Comparison of ENCODE assay signal across 8 cellular contexts in genomic region chr6:158072083-158072721, GRCh38.
DNase-seq lines count a peak whose midpoint lies in the region; ATAC-seq and TF ChIP-seq lines count a peak whose summit lies in the region.

No MANE protein-coding gene starts in this region.

- H3K4me1 ChIP-seq in lower lobe of right lung: peaks cover 14% of the 10 kb centered on the region

- no peaks in the 10 kb centered on the region for H3K9me3 Mint-ChIP-seq in activated CD4-positive, alpha-beta memory T cell treated with anti-CD3 and anti-CD28 coated beads, Interleukin-2, amount 10 ng/mL, durations not matched to agents 7 days and 5 days

- POLR2A ChIA-PET in activated CD4-positive, alpha-beta memory T cell treated with anti-CD3 and anti-CD28 coated beads, Interleukin-2, amount 10 ng/mL, durations not matched to agents 7 days and 5 days (lab: Charles Lee): interaction anchor here (1.0 to 2.1 kb wide), 5 partner anchors 12 to 90 kb away, joined by 3 to 10 read pairs (median 4); partner anchors contain the start of gene SYNJ2

- H3K36me3 Mint-ChIP-seq in activated CD4-positive, alpha-beta memory T cell treated with anti-CD3 and anti-CD28 coated beads, Interleukin-2, amount 10 ng/mL, durations not matched to agents 7 days and 5 days (ENCODE audit: low read depth): peaks cover 67% of the 10 kb centered on the region

- H3K36me3 ChIP-seq in lower lobe of right lung: peaks cover 6% of the 10 kb centered on the region

- intact Hi-C loops in lower lobe of right lung (cut with DNase I): loop anchor here (10.0 kb wide), 1 partner anchor 317 kb away; no protein-coding TSS in a partner anchor

- no peak overlapping the region for H3K4me3 ChIP-seq in lower lobe of right lung

- no peaks in the 10 kb centered on the region for H3K27me3 Mint-ChIP-seq in activated CD4-positive, alpha-beta memory T cell treated with anti-CD3 and anti-CD28 coated beads, Interleukin-2, amount 10 ng/mL, durations not matched to agents 7 days and 5 days

- H3K4me1 Mint-ChIP-seq in activated CD4-positive, alpha-beta memory T cell treated with anti-CD3 and anti-CD28 coated beads, Interleukin-2, amount 10 ng/mL, durations not matched to agents 7 days and 5 days: peaks cover 46% of the 10 kb centered on the region

- H3K27me3 ChIP-seq in lower lobe of right lung (ENCODE audit: low read depth): no peaks in the 10 kb centered on the region

- peak; percentile 79 for TF ChIP-seq CTCF in lower lobe of right lung (IDR thresholded peaks at IDR 0.05)

- no peak overlapping the region for H3K27ac Mint-ChIP-seq in activated CD4-positive, alpha-beta memory T cell treated with anti-CD3 and anti-CD28 coated beads, Interleukin-2, amount 10 ng/mL, durations not matched to agents 7 days and 5 days

- no peak overlapping the region for H3K27ac ChIP-seq in lower lobe of right lung

- H3K4me3 Mint-ChIP-seq in activated CD4-positive, alpha-beta memory T cell treated with anti-CD3 and anti-CD28 coated beads, Interleukin-2, amount 10 ng/mL, durations not matched to agents 7 days and 5 days: no peak overlapping the region

- ATAC-seq in HG02642 (IDR thresholded peaks at IDR 0.05; ENCODE audit: poor library complexity, unreplicated experiment): peak; percentile 51
- ATAC-seq in lower lobe of right lung: peak; percentile 60 to 70
- no peak for ATAC-seq in GM19395 (IDR thresholded peaks at IDR 0.05; ENCODE audit: unreplicated experiment)

- DNase-seq in COLO829 (ENCODE audit: low spot score) (peak; percentile 41), NCI-H774 (lab: John Stamatoyannopoulos, UW) (peak; percentile 9), dermis microvascular lymphatic vessel endothelial cell (ENCODE audit: low read depth in 2 of 2) (peak; percentile 43 to 79), lower lobe of right lung (peak; percentile 79)
- peak; percentile 74 for DNase-seq in activated CD4-positive, alpha-beta memory T cell treated with anti-CD3 and anti-CD28 coated beads, Interleukin-2, amount 10 ng/mL, durations not matched to agents 7 days and 5 days
- DNase-seq in stimulated activated CD8-positive, alpha-beta memory T cell treated with anti-CD3 and anti-CD28 coated beads, Interleukin-12 subunit alpha, Interleukin-12 subunit beta, amount 100 ng/mL, for 4 hours (ENCODE audit: low read depth): peak; percentile 36

- no peaks in the 10 kb centered on the region for H3K9me3 ChIP-seq in lower lobe of right lung

- CTCF ChIA-PET in activated CD4-positive, alpha-beta memory T cell treated with anti-CD3 and anti-CD28 coated beads, Interleukin-2, amount 10 ng/mL, durations not matched to agents 7 days and 5 days (lab: Charles Lee): interaction anchor here (0.7 to 6.8 kb wide), 32 partner anchors 10 to 1218 kb away, joined by 3 to 60 read pairs (median 4); partner anchors contain the start of gene SYNJ2

Comparison
In these comparisons a context has a peak if more than half of its experiments do, and no peak if none do; other contexts are left out.
1. DNase-seq: peak in every context shown above with its lines; median percentile 79 in lower lobe of right lung; 74 in activated CD4-positive, alpha-beta memory T cell treated with anti-CD3 and anti-CD28 coated beads, Interleukin-2, amount 10 ng/mL, durations not matched to agents 7 days and 5 days; 61 in dermis microvascular lymphatic vessel endothelial cell; 41 in COLO829; 36 in stimulated activated CD8-positive, alpha-beta memory T cell treated with anti-CD3 and anti-CD28 coated beads, Interleukin-12 subunit alpha, Interleukin-12 subunit beta, amount 100 ng/mL, for 4 hours; 9 in NCI-H774.